Comparison of ENCODE assay signal across 9 cellular contexts in the genomic region with DNA sequence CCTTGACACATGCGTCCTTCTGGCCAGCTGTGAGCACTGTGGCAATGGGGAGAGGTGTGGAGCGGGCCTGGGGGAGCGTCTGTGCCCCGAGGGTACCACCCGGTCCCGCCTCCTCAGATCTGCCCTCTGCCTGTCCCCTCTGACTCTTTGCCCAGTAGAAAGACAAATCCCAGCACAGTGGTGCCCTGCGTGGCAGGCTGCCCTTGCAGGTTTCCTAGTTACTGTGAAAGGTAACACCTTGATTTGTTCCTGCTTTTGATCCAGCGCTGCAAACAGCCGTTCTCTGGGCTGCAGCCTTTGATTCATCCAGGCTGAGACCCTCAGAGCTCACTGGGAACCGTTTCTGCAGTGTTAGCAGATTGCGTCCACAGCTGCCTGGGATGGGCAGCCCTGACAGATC. TPM values are rescaled to one million over a fixed set of nuclear protein-coding genes. Genes with fewer than 3 reads are reported as not detected.
DNase-seq lines count a peak whose midpoint lies in the region; ATAC-seq and TF ChIP-seq lines count a peak whose summit lies in the region.
"Had no signal": no experiment of that assay in that cellular context is flagged by ENCODE, and none has a peak within 500 bp of the region (broad histone marks: within the 10 kb centered on the region; RNA-seq: fewer than 3 reads in every experiment).

No MANE protein-coding gene starts in this region.

- H3K9ac ChIP-seq in rectal smooth muscle tissue (ENCODE audit: low read length), result peak overlapping the region; percentile 45

- H3K36me3 ChIP-seq in Panc1 (ENCODE audit: control insufficient read depth, insufficient read depth, low read length) (no peaks in the 10 kb centered on the region), rectal smooth muscle tissue (ENCODE audit: control insufficient read depth, insufficient read depth, low read length) (peaks cover 7% of the 10 kb centered on the region)
- H3K36me3 ChIP-seq: colonic mucosa had no signal

- H3K9me3 ChIP-seq in Panc1 (ENCODE audit: control insufficient read depth, insufficient read depth, low read depth, low read length), result no peaks in the 10 kb centered on the region
- H3K9me3 ChIP-seq: colonic mucosa had no signal

- H3K27ac ChIP-seq in Panc1 (ENCODE audit: low read length) (peak overlapping the region; percentile 54), rectal smooth muscle tissue (ENCODE audit: low read depth, low read length) (no peak overlapping the region)
- H3K27ac ChIP-seq: colonic mucosa had no signal

- peaks cover 45% of the 10 kb centered on the region for H3K4me1 ChIP-seq in Panc1 (ENCODE audit: control insufficient read depth, insufficient read depth, low read length)
- H3K4me1 ChIP-seq in rectal smooth muscle tissue (ENCODE audit: control insufficient read depth, insufficient read depth, low read length), result peaks cover 10% of the 10 kb centered on the region

- no peak overlapping the region for H3K4me3 ChIP-seq in Panc1 (ENCODE audit: low read depth in 2 of 2, low read length in 2 of 2)
- peak overlapping the region; percentile 19 for H3K4me3 ChIP-seq in fibroblast of villous mesenchyme (ENCODE audit: low read depth, low read length)
- H3K4me3 ChIP-seq in rectal smooth muscle tissue (ENCODE audit: low read length), result no peak overlapping the region
- H3K4me3 ChIP-seq: colonic mucosa had no signal

- no peak for DNase-seq in Panc1 (ENCODE audit: low read depth, low spot score)
- no peak for DNase-seq in fibroblast of villous mesenchyme (ENCODE audit: low read depth)
- DNase-seq in SHP77 (lab: John Stamatoyannopoulos, UW), result no peak
- DNase-seq in erythroblast (lab: John Stamatoyannopoulos, UW), result no peak
- no peak for DNase-seq in activated CD4-positive, CD25-positive, alpha-beta regulatory T cell treated with anti-CD3 and anti-CD28 coated beads, Interleukin-2, amount 50 U/mL, for 72 hours
- no peak for DNase-seq in NCI-H1436 (lab: John Stamatoyannopoulos, UW)

- TF ChIP-seq CTCF in Panc1 (IDR thresholded peaks at IDR 0.05) (no peak), fibroblast of villous mesenchyme (IDR thresholded peaks at IDR 0.05; ENCODE audit: insufficient read depth, low read depth, low read length) (no peak)

- intact Hi-C loops in Panc1 (cut with micrococcal nuclease; ENCODE audit: unreplicated experiment), result no loop called here

- POLR2A ChIA-PET in Panc1 (lab: Charles Lee), result no interaction called here

- BruUV-seq in Panc1 (replicated peaks; lab: Mats Ljungman, UMichigan), result no TSS peak

- CTCF ChIA-PET in Panc1 (lab: Charles Lee), result no interaction called here

- H3K27me3 ChIP-seq in Panc1 (ENCODE audit: control insufficient read depth, insufficient read depth, low read length) (no peaks in the 10 kb centered on the region), rectal smooth muscle tissue (ENCODE audit: control insufficient read depth, insufficient read depth, low read length) (no peaks in the 10 kb centered on the region)
- H3K27me3 ChIP-seq: colonic mucosa had no signal

- in situ Hi-C loops in Panc1 (cut with HindIII; ENCODE audit: low pct_unique_long_range_greater_than_20kb, low sequenced_read_pairs), result no loop called here

- no peak for TF ChIP-seq POLR2A in erythroblast (IDR thresholded peaks at IDR 0.05; ENCODE audit: low read length)

- peak; percentile 5 for ATAC-seq in GM18907 (IDR thresholded peaks at IDR 0.05; ENCODE audit: unreplicated experiment)
- 0 out of 2 replicates have a peak, but pooled peaks have one; percentile 2 for ATAC-seq in Panc1

RNA-seq across cellular contexts. Expression of gene FBRSL1, which starts 16.4 kb away (rescaled TPM):
- 104 TPM for total RNA-seq in Panc1 (2021; ENCODE audit: unreplicated experiment)
- polyA plus RNA-seq in Panc1 (2012; ENCODE audit: insufficient read length), result 132 TPM
- total RNA-seq in fibroblast of villous mesenchyme, result 3.9 and 42.5 TPM in 2 replicates
